ENCODE assay signal across 7 cellular contexts in the genomic region with DNA sequence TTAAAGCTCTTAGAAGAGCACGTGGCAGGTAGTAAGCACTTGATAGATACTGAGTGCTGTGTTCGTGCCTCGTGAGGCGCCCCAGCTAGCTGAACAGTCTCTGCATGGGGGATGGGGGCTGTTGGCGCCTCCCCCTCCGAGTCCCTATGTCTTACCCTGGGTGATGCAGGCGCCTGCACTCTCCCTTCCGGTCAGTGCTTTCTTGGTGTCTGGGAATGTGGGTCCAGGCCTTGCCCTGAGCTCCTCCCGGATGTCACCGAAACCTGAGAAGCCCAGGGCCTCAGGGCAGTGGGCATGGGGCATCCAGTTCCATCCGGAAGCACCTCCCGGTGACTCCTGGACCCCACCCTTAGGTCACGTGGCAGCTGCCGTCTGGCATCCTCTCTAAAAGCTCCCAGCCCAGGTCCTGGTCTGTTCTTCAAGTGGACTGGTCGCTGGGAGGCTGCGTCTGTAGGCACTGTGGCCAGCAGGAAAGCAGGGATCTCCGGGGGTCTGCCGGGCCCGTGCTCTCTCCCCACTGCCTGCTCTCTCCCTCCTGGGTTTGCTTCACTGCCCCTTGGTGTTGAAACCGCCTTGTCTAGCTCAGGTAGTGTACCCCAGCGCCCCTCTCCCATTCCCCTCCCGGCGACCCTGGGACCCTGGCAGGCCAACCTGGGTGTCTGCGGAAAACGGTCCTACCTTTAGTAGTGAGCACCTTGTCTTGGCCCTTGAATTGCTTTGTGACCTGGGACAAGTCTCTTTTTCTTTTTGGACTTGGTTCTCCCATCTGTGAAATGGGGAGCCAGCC. TPM values are rescaled to one million over a fixed set of nuclear protein-coding genes. Genes with fewer than 3 reads are reported as not detected.
DNase-seq lines count a peak whose midpoint lies in the region; ATAC-seq and TF ChIP-seq lines count a peak whose summit lies in the region.
"Not testable (repeated sequence)": the region's sequence is repeated elsewhere in the genome, so short reads cannot be mapped to it uniquely, and the experiment has no call there.

No MANE protein-coding gene starts in this region.

- peaks cover 12% of the 10 kb centered on the region for H3K4me1 ChIP-seq in OCI-LY1 (ENCODE audit: insufficient read depth, low read length, severe bottlenecking)
- not testable (repeated sequence) for H3K4me1 ChIP-seq in mucosa of descending colon (ENCODE audit: low read depth)

- not testable (repeated sequence) for H2AFZ ChIP-seq in OCI-LY1 (ENCODE audit: low read length)

- ATAC-seq in WTC11 (peak; percentile 38), mucosa of descending colon (peak; percentile 40)
- not testable (repeated sequence) for ATAC-seq in Right ventricle myocardium inferior

- not testable (repeated sequence) for H3K4me3 ChIP-seq in OCI-LY1 (ENCODE audit: low read depth, low read length, poor library complexity, severe bottlenecking); mucosa of descending colon

- H3K36me3 ChIP-seq in OCI-LY1 (ENCODE audit: insufficient read depth, low read length); mucosa of descending colon (ENCODE audit: low read depth): not testable (repeated sequence)

- CTCF ChIA-PET in WTC11 (lab: Charles Lee) = not testable (repeated sequence)

- intact Hi-C loops in Right ventricle myocardium inferior (cut with DNase I); mucosa of descending colon (cut with DNase I, micrococcal nuclease); posterior vena cava (cut with DNase I): not testable (repeated sequence)

- DNase-seq in ELF-1 (ENCODE audit: low read depth, low spot score) = peak; percentile 65
- DNase-seq in HT1080 (ENCODE audit: low read depth) = peak; percentile 60
- not testable (repeated sequence) for DNase-seq in WTC11 (ENCODE audit: low spot score)
- DNase-seq in Right ventricle myocardium inferior (ENCODE audit: missing footprints) = peak; percentile 40
- DNase-seq in mucosa of descending colon = peak in 2 of 3 donors; percentile 33 to 50
- DNase-seq in posterior vena cava (ENCODE audit: low spot score) = peak; percentile 82

- not testable (repeated sequence) for H3F3A ChIP-seq in OCI-LY1 (ENCODE audit: insufficient read depth, low read length)

- TF ChIP-seq CTCF in OCI-LY1 (IDR thresholded peaks at IDR 0.05; ENCODE audit: low read length); WTC11 (IDR thresholded peaks at IDR 0.05); mucosa of descending colon (IDR thresholded peaks at IDR 0.05): not testable (repeated sequence)

- not testable (repeated sequence) for H3K79me2 ChIP-seq in OCI-LY1 (ENCODE audit: insufficient read depth, low read length)

- H3K27me3 Mint-ChIP-seq in WTC11 (ENCODE audit: low read depth) = not testable (repeated sequence)

- not testable (repeated sequence) for H3K27ac Mint-ChIP-seq in WTC11

- H3K9me3 ChIP-seq in OCI-LY1 (ENCODE audit: low read length); mucosa of descending colon: not testable (repeated sequence)

- H3K9me2 ChIP-seq in OCI-LY1 (ENCODE audit: low read depth, low read length) = not testable (repeated sequence)

- peaks cover 13% of the 10 kb centered on the region; the same call in 1 of the 2 replicates for H3K9me3 Mint-ChIP-seq in WTC11

- not testable (repeated sequence) for H4K20me1 ChIP-seq in OCI-LY1 (ENCODE audit: insufficient read depth, low read length)

- H3K27ac ChIP-seq in OCI-LY1 (ENCODE audit: low read depth, low read length, poor library complexity, severe bottlenecking) = peak overlapping the region; percentile 82

- POLR2A ChIA-PET in WTC11 (lab: Charles Lee) = not testable (repeated sequence)

- H3K4me1 Mint-ChIP-seq in WTC11 = not testable (repeated sequence)

- H3K4me2 ChIP-seq in OCI-LY1 (ENCODE audit: low read length) = not testable (repeated sequence)

- not testable (repeated sequence) for H3K4me3 Mint-ChIP-seq in WTC11

- not testable (repeated sequence) for H3K36me3 Mint-ChIP-seq in WTC11

- not testable (repeated sequence) for H3K27me3 ChIP-seq in OCI-LY1 (ENCODE audit: insufficient read depth, low read length)

- H3K9ac ChIP-seq in OCI-LY1 (ENCODE audit: low read length) = not testable (repeated sequence)

RNA-seq across cellular contexts. Expression of a gene that starts 34.9 kb away (rescaled TPM):
- 0.10 and 0.21 TPM in 2 replicates for total RNA-seq in HT1080 (2014; rRNA removed; shearing (Covaris generic))
- polyA plus RNA-seq in HT1080 (2015; cell fraction: cytosol; rRNA removed) = 0.01 and 0.16 TPM in 2 replicates
- 0.04 and 0.07 TPM in 2 replicates for polyA plus RNA-seq in HT1080 (2015; cell fraction: nucleus; rRNA removed)
- total RNA-seq in WTC11 (2021) (2.2 to 2.3 TPM (median 2.3 TPM) in 3 replicates), Right ventricle myocardium inferior (12.6 TPM), mucosa of descending colon (1 to 10 TPM in 2 of 3 donors, under 1 TPM in 1; 0.67 to 1.9 (median 1.1) TPM), posterior vena cava (1 to 10 TPM; 6.8 to 6.9 TPM)
